In the genomic region with DNA sequence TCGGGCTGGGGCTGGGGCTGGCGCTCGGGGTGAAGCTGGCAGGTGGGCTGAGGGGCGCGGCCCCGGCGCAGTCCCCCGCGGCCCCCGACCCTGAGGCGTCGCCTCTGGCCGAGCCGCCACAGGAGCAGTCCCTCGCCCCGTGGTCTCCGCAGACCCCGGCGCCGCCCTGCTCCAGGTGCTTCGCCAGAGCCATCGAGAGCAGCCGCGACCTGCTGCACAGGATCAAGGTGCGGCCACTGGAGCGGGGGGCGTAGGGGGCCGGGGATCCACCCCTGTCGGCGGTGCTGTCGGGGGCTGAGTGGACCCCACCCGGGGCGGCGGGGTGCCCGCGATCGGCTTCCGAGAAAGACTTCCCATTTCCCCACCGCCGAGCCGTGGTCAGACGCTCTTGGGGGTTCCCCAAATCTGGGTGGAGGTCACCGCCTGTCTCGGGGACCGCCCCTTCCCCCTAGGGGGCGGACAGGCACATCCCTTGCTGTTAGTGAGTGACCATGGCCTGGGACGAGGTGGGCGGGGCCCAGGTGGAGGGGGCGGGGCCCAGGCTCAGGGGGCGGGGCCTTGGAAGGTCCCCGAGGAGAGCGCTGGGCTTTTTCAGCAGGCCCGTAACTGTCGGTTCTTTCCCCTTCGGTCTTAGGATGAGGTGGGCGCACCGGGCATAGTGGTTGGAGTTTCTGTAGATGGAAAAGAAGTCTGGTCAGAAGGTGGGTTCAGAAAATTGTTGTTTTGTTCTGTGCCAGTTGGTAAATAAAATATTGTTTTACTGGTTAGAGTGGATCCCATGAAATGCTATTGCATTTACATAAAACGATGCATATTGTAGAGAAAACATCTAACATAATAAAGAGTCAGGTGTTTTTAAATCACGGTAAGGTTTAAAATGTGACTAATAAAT, we compare ENCODE assay signal across 1 cellular context.
TF ChIP-seq lines count a peak whose summit lies in the region.

No MANE protein-coding gene starts in this region.

TF ChIP-seq in GM23338, 12 proteins besides CTCF, POLR2A, EP300 and RAD21 (continued from another document):
- TF ChIP-seq, protein P1, sequence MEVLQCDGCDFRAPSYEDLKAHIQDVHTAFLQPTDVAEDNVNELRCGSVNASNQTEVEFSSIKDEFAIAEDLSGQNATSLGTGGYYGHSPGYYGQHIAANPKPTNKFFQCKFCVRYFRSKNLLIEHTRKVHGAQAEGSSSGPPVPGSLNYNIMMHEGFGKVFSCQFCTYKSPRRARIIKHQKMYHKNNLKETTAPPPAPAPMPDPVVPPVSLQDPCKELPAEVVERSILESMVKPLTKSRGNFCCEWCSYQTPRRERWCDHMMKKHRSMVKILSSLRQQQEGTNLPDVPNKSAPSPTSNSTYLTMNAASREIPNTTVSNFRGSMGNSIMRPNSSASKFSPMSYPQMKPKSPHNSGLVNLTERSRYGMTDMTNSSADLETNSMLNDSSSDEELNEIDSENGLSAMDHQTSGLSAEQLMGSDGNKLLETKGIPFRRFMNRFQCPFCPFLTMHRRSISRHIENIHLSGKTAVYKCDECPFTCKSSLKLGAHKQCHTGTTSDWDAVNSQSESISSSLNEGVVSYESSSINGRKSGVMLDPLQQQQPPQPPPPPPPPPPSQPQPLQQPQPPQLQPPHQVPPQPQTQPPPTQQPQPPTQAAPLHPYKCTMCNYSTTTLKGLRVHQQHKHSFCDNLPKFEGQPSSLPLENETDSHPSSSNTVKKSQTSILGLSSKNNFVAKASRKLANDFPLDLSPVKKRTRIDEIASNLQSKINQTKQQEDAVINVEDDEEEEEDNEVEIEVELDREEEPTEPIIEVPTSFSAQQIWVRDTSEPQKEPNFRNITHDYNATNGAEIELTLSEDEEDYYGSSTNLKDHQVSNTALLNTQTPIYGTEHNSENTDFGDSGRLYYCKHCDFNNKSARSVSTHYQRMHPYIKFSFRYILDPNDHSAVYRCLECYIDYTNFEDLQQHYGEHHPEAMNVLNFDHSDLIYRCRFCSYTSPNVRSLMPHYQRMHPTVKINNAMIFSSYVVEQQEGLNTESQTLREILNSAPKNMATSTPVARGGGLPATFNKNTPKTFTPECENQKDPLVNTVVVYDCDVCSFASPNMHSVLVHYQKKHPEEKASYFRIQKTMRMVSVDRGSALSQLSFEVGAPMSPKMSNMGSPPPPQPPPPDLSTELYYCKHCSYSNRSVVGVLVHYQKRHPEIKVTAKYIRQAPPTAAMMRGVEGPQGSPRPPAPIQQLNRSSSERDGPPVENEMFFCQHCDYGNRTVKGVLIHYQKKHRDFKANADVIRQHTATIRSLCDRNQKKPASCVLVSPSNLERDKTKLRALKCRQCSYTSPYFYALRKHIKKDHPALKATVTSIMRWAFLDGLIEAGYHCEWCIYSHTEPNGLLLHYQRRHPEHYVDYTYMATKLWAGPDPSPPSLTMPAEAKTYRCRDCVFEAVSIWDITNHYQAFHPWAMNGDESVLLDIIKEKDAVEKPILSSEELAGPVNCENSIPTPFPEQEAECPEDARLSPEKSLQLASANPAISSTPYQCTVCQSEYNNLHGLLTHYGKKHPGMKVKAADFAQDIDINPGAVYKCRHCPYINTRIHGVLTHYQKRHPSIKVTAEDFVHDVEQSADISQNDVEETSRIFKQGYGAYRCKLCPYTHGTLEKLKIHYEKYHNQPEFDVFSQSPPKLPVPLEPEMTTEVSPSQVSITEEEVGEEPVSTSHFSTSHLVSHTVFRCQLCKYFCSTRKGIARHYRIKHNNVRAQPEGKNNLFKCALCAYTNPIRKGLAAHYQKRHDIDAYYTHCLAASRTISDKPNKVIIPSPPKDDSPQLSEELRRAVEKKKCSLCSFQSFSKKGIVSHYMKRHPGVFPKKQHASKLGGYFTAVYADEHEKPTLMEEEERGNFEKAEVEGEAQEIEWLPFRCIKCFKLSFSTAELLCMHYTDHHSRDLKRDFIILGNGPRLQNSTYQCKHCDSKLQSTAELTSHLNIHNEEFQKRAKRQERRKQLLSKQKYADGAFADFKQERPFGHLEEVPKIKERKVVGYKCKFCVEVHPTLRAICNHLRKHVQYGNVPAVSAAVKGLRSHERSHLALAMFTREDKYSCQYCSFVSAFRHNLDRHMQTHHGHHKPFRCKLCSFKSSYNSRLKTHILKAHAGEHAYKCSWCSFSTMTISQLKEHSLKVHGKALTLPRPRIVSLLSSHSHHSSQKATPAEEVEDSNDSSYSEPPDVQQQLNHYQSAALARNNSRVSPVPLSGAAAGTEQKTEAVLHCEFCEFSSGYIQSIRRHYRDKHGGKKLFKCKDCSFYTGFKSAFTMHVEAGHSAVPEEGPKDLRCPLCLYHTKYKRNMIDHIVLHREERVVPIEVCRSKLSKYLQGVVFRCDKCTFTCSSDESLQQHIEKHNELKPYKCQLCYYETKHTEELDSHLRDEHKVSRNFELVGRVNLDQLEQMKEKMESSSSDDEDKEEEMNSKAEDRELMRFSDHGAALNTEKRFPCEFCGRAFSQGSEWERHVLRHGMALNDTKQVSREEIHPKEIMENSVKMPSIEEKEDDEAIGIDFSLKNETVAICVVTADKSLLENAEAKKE (CRISPR knock-in tag; IDR thresholded peaks at IDR 0.05), result no peak
- TF ChIP-seq POLR2AphosphoS5 (IDR thresholded peaks at IDR 0.05; ENCODE audit: low read depth), result 0 out of 2 replicates have a peak, but pooled peaks have one; percentile 11
- no peak for TF ChIP-seq EZH2 (IDR thresholded peaks at IDR 0.05; ENCODE audit: low read depth, unreplicated experiment)
